7 cellular contexts compared by ENCODE assay signal in genomic region chr2:164840930-164841718, GRCh38. TPM values are rescaled to one million over a fixed set of nuclear protein-coding genes. Genes with fewer than 3 reads are reported as not detected.
DNase-seq lines count a peak whose midpoint lies in the region; ATAC-seq, FAIRE-seq and TF ChIP-seq lines count a peak whose summit lies in the region.

No MANE protein-coding gene starts in this region.

- peak overlapping the region; percentile 85 for H3K27ac ChIP-seq in SJCRH30
- peak overlapping the region; percentile 86 for H3K27ac ChIP-seq in keratinocyte (ENCODE audit: control insufficient read depth, insufficient read depth, low read length)
- peak overlapping the region; percentile 48 for H3K27ac ChIP-seq in smooth muscle cell (ENCODE audit: low read depth)

- peak; percentile 51 for ATAC-seq in GM21576 (IDR thresholded peaks at IDR 0.05; ENCODE audit: unreplicated experiment)

- H2AFZ ChIP-seq in keratinocyte (ENCODE audit: control insufficient read depth, low read length) (peak overlapping the region; percentile 85), smooth muscle cell (ENCODE audit: low read depth) (peak overlapping the region; percentile 81)

- no peaks in the 10 kb centered on the region for H3K9me3 ChIP-seq in SJCRH30 (replicated peaks)
- H3K9me3 ChIP-seq in keratinocyte (ENCODE audit: control insufficient read depth, low read depth, low read length), result no peaks in the 10 kb centered on the region
- no peaks in the 10 kb centered on the region for H3K9me3 ChIP-seq in smooth muscle cell (replicated peaks; ENCODE audit: low read depth)

- peaks cover 11% of the 10 kb centered on the region; the same call in 1 of the 2 replicates for H3K4me1 ChIP-seq in SJCRH30
- H3K4me1 ChIP-seq in keratinocyte (ENCODE audit: control insufficient read depth, extremely low read depth, insufficient read depth, low read length), result peaks cover 27% of the 10 kb centered on the region
- no peaks in the 10 kb centered on the region for H3K4me1 ChIP-seq in smooth muscle cell (ENCODE audit: low read depth)

- H3K79me2 ChIP-seq in keratinocyte (ENCODE audit: control insufficient read depth, insufficient read depth, low read length) (peaks cover 27% of the 10 kb centered on the region), smooth muscle cell (ENCODE audit: low read depth) (peaks cover 12% of the 10 kb centered on the region)

- H4K20me1 ChIP-seq in keratinocyte (ENCODE audit: control insufficient read depth, extremely low read depth, insufficient read depth, low read length), result no peaks in the 10 kb centered on the region
- H4K20me1 ChIP-seq in smooth muscle cell (ENCODE audit: low read depth), result no peaks in the 10 kb centered on the region

- peaks cover 3% of the 10 kb centered on the region for H3F3A ChIP-seq in smooth muscle cell (ENCODE audit: low read depth)

- H3K9me1 ChIP-seq in keratinocyte (ENCODE audit: control insufficient read depth, extremely low read depth, insufficient read depth, low read length), result no peaks in the 10 kb centered on the region

- H3K27me3 ChIP-seq in SJCRH30 (no peaks in the 10 kb centered on the region), keratinocyte (ENCODE audit: control insufficient read depth, extremely low read depth, insufficient read depth, low read length) (no peaks in the 10 kb centered on the region), smooth muscle cell (ENCODE audit: low read depth) (no peaks in the 10 kb centered on the region)

- peak overlapping the region; percentile 100 for H3K4me2 ChIP-seq in keratinocyte (ENCODE audit: control insufficient read depth, extremely low read depth, insufficient read depth, low read depth, low read length)
- peak overlapping the region; percentile 89 for H3K4me2 ChIP-seq in smooth muscle cell

- TF ChIP-seq CTCF in keratinocyte (optimal IDR thresholded peaks at IDR 0.05 in 1 of 3, IDR thresholded peaks at IDR 0.05 in 1 of 3, conservative IDR thresholded peaks at IDR 0.05 in 1 of 3; ENCODE audit: extremely low read depth in 1 of 3, insufficient read depth in 2 of 3, low read length in 3 of 3) (peak in 1 of 3 experiments; percentile 20), smooth muscle cell (IDR thresholded peaks at IDR 0.05; ENCODE audit: borderline replicate concordance, insufficient read depth, poor library complexity, severe bottlenecking) (no peak)

- DNase-seq in GM04504 (ENCODE audit: low read depth) (peak; percentile 37), HuH-7 (ENCODE audit: low spot score) (peak; percentile 80), SJCRH30 (peak; percentile 82 to 86), cerebellar cortex (ENCODE audit: low spot score) (peak; percentile 13), keratinocyte (ENCODE audit: low read depth, low spot score) (no peak), smooth muscle cell (lab: John Stamatoyannopoulos, UW; ENCODE audit: unreplicated experiment) (peak; percentile 45)

- peak overlapping the region; percentile 90 for H3K9ac ChIP-seq in keratinocyte (ENCODE audit: control insufficient read depth, extremely low read depth, insufficient read depth, low read length)
- H3K9ac ChIP-seq in smooth muscle cell (ENCODE audit: low read depth), result peak overlapping the region; percentile 57

- dilution Hi-C loops in keratinocyte (cut with MboI; ENCODE audit: extremely low pct_ligation_motif_present, low sequenced_read_pairs), result no loop called here

- FAIRE-seq in keratinocyte (lab: Jason Lieb, UNC), result no peak

- H3K4me3 ChIP-seq in SJCRH30, result peak overlapping the region; percentile 79
- peak overlapping the region; percentile 89 to 94 (median 89) for H3K4me3 ChIP-seq in keratinocyte (ENCODE audit: control insufficient read depth in 2 of 3, extremely low read depth in 1 of 3, insufficient read depth in 2 of 3, low read depth in 1 of 3, low read length in 3 of 3)
- H3K4me3 ChIP-seq in smooth muscle cell, result peak overlapping the region; percentile 80

- WGBS in smooth muscle cell (ENCODE audit: low lambda C conversion rate), result under 1% methylated on average over 34 of the region's 90 CpGs

- H3K36me3 ChIP-seq in SJCRH30 (no peaks in the 10 kb centered on the region), keratinocyte (ENCODE audit: control insufficient read depth in 2 of 2, extremely low read depth in 1 of 2, insufficient read depth in 2 of 2, low read length in 2 of 2) (no peaks in the 10 kb centered on the region), smooth muscle cell (ENCODE audit: low read depth) (no peaks in the 10 kb centered on the region)

RNA-seq across cellular contexts. Expression of gene COBLL1, which starts 0.5 kb away (rescaled TPM):
- 12.5 and 16.2 TPM in 2 replicates for total RNA-seq in SJCRH30 (2014; rRNA removed; shearing (Covaris generic))
- polyA plus RNA-seq in keratinocyte, result 11.1 to 25.6 TPM (median 14.9 TPM) in 3 replicates
- polyA plus RNA-seq in keratinocyte (2011; ENCODE audit: low read depth), result 31.7 TPM
- 10.4 and 15.9 TPM in 2 replicates for polyA plus RNA-seq in keratinocyte (2011; cell fraction: cytosol; rRNA removed)
- polyA plus RNA-seq in keratinocyte (2011; cell fraction: nucleus; rRNA removed), result 26.5 and 29.5 TPM in 2 replicates
- 8.8 and 18.5 TPM in 2 replicates for polyA plus RNA-seq in keratinocyte (2012; ENCODE audit: low replicate concordance)
- 12.8 to 71.0 TPM (median 43.5 TPM) in 3 replicates for polyA minus RNA-seq in keratinocyte
- polyA minus RNA-seq in keratinocyte (2011; cell fraction: cytosol; rRNA and poly(A)+ RNA removed), result 11.1 TPM
- 79.5 and 114 TPM in 2 replicates for polyA minus RNA-seq in keratinocyte (2011; cell fraction: nucleus; rRNA and poly(A)+ RNA removed)
- total RNA-seq in smooth muscle cell, result 13.9 and 17.4 TPM in 2 replicates
- polyA plus RNA-seq in smooth muscle cell, result 5.2 and 8.3 TPM in 2 replicates
